ENCODE assay signal across 7 cellular contexts in the genomic region with DNA sequence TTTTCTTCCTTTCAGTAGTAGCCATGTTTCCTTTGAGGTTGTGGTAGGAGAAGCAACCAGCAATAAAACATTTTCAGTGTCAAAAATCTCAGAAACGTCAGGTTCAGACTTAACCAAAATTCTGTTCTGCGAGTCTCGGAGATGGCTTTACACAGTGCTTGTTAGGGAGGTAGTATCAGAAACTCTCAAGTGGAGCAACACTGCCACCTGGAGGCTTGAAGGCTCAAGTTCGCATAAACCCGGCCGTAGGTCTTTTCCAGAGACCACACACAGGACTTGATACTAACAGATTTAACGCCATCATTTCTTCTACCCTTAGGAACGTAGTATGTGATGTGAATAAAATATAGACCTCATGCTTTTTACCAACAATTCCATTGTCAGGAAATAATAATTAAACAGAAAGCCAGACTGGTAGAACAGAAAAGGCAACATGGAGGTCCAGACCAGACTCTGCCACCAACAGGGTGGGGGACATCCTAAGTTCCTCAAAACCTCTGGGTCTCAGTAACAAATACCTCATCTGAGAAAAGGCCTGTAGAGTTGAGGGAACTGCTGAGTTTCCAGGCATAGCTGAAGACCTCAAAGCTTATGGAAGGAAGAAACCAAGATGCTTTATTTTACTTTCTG. TPM values are rescaled to one million over a fixed set of nuclear protein-coding genes. Genes with fewer than 3 reads are reported as not detected.
DNase-seq lines count a peak whose midpoint lies in the region; ATAC-seq and TF ChIP-seq lines count a peak whose summit lies in the region.

No MANE protein-coding gene starts in this region.

- peaks cover 58% of the 10 kb centered on the region for H3K4me1 Mint-ChIP-seq in T-helper 17 cell

- peak; percentile 82 to 90 (median 87) for TF ChIP-seq CTCF in gastrocnemius medialis (IDR thresholded peaks at IDR 0.05 in 4 of 5, conservative IDR thresholded peaks at IDR 0.05 in 1 of 5)

- peak overlapping the region; percentile 88 for H3K4me3 Mint-ChIP-seq in T-helper 17 cell

- ATAC-seq in GM18498 (IDR thresholded peaks at IDR 0.05; ENCODE audit: unreplicated experiment), result peak; percentile 89
- ATAC-seq in HG02852 (IDR thresholded peaks at IDR 0.05; ENCODE audit: unreplicated experiment), result peak; percentile 94
- ATAC-seq in T-helper 17 cell, result peak; percentile 76
- ATAC-seq in right cardiac atrium, result peak; percentile 95
- peak; percentile 89 to 91 for ATAC-seq in gastrocnemius medialis

- H3K4me3 ChIP-seq in right cardiac atrium (ENCODE audit: low read length) (peak overlapping the region; percentile 39), gastrocnemius medialis (peak overlapping the region in 2 of 4 donors; percentile 18 to 78)

- peak overlapping the region; percentile 98 for H3K27ac Mint-ChIP-seq in T-helper 17 cell

- TF ChIP-seq POLR2A in gastrocnemius medialis (IDR thresholded peaks at IDR 0.05), result no peak

- H3K27ac ChIP-seq in right cardiac atrium (ENCODE audit: low read length) (no peak overlapping the region), gastrocnemius medialis (peak overlapping the region; percentile 32 to 87 (median 62))

- DNase-seq in NCI-H146 treated with DMSO at 0.1 percent for 48 hours (lab: John Stamatoyannopoulos, UW; ENCODE audit: unreplicated experiment) (peak; percentile 41), T-helper 17 cell (peak; percentile 62 to 80 (median 70)), anterior cingulate cortex (lab: John Stamatoyannopoulos, UW) (peak in 53 of 58 donors; percentile 7 to 87 (median 62)), right cardiac atrium (peak; percentile 75 to 87 (median 81)), gastrocnemius medialis (peak; percentile 71 to 75)

- in situ Hi-C loops in gastrocnemius medialis (cut with MboI; ENCODE audit: low sequenced_read_pairs in 4 of 4), result loop anchor here (5.0 to 25.0 kb wide), 7 partner anchors 301 to 1111 kb away; no protein-coding TSS in a partner anchor

- peaks cover 7% of the 10 kb centered on the region for H3K36me3 Mint-ChIP-seq in T-helper 17 cell (ENCODE audit: low read depth)

- H3K27me3 Mint-ChIP-seq in T-helper 17 cell, result no peaks in the 10 kb centered on the region

- 2% methylated on average over 8 of the region's 8 CpGs for WGBS in right cardiac atrium

- H3K9me3 ChIP-seq in T-helper 17 cell (ENCODE audit: control insufficient read depth, low read length, poor library complexity, severe bottlenecking) (no peaks in the 10 kb centered on the region), right cardiac atrium (ENCODE audit: control insufficient read depth, low read length) (no peaks in the 10 kb centered on the region), gastrocnemius medialis (no peaks in the 10 kb centered on the region)

- intact Hi-C loops in right cardiac atrium (cut with DNase I), result loop anchor here (5.0 to 10.0 kb wide), 6 partner anchors 736 to 1113 kb away; no protein-coding TSS in a partner anchor
- intact Hi-C loops in gastrocnemius medialis (cut with DNase I; ENCODE audit: low total_unique reads), result loop anchor here (1.0 to 5.0 kb wide), 5 partner anchors 49 to 1109 kb away; no protein-coding TSS in a partner anchor

- no peaks in the 10 kb centered on the region for H3K27me3 ChIP-seq in right cardiac atrium (ENCODE audit: control insufficient read depth, insufficient read depth)
- peaks cover 0 to 11% (median 7%) of the 10 kb centered on the region in 3 donors for H3K27me3 ChIP-seq in gastrocnemius medialis

- H3K4me1 ChIP-seq in right cardiac atrium (ENCODE audit: control insufficient read depth, insufficient read depth, low read length), result peaks cover 2% of the 10 kb centered on the region
- peaks cover 14 to 24% of the 10 kb centered on the region in 2 donors for H3K4me1 ChIP-seq in gastrocnemius medialis

- H3K36me3 ChIP-seq in gastrocnemius medialis, result no peaks in the 10 kb centered on the region

RNA-seq across cellular contexts. Expression of a gene that starts 8.5 kb away (rescaled TPM):
- 100 to 1,000 TPM; 314 to 339 TPM for total RNA-seq in T-helper 17 cell
- 1 to 10 TPM; 3.0 to 4.8 (median 4.1) TPM for total RNA-seq in right cardiac atrium
- 1.9 TPM for polyA plus RNA-seq in right cardiac atrium
- 10 to 100 TPM in 1 of 4 donors, 1 to 10 TPM in 3; 4.2 to 11.2 (median 7.4) TPM for total RNA-seq in gastrocnemius medialis

Comparison
In these comparisons a context has a peak if more than half of its experiments do, and no peak if none do; other contexts are left out.
1. RNA of a gene that starts 8.5 kb away (total RNA-seq): 314 to 339 TPM in T-helper 17 cell; 4.2 to 11.2 TPM in gastrocnemius medialis and 3.0 to 4.8 TPM in right cardiac atrium; every median in the first group is over 10 times any median in the second.
2. Peak in every context shown above with its lines, with median percentiles within 50 percentile points of each other: ATAC-seq and DNase-seq.